In genomic region chr1:165841582-165842362, GRCh38 we compare ENCODE assay signal across 11 cellular contexts. TPM values are rescaled to one million over a fixed set of nuclear protein-coding genes. Genes with fewer than 3 reads are reported as not detected.
A peak's percentile ranks its signal among the peaks of the same experiment; 100 is the strongest.
DNase-seq lines count a peak whose midpoint lies in the region; ATAC-seq and TF ChIP-seq lines count a peak whose summit lies in the region.
"Had no signal": no experiment of that assay in that cellular context is flagged by ENCODE, and none has a peak within 500 bp of the region (broad histone marks: within the 10 kb centered on the region; RNA-seq: fewer than 3 reads in every experiment).

No MANE protein-coding gene starts in this region.

- H3K27ac Mint-ChIP-seq in activated naive CD4-positive, alpha-beta T cell treated with anti-CD3 and anti-CD28 coated beads, Interleukin-2, amount 50 U/mL, for 72 hours, result peak overlapping the region in 1 of 2 donors; percentile 73
- H3K27ac Mint-ChIP-seq in endodermal cell, result peak overlapping the region; percentile 28
- peak overlapping the region; percentile 3 for H3K27ac Mint-ChIP-seq in stimulated activated naive CD8-positive, alpha-beta T cell treated with anti-CD3 and anti-CD28 coated beads, Interleukin-15, Interleukin-2, amounts not matched to agents 100 ng/mL and 50 ng/mL, for 24 hours
- H3K27ac Mint-ChIP-seq: activated B cell treated with CpG ODN at 0.5 μM for 24 hours; CD4-positive, alpha-beta T cell had no signal

- H3K79me2 ChIP-seq in KMS-11 (ENCODE audit: insufficient read depth, low read depth), result peaks cover 100% of the 10 kb centered on the region

- H3K27me3 ChIP-seq in KMS-11 (ENCODE audit: insufficient read depth, low read depth) (no peaks in the 10 kb centered on the region), endodermal cell (ENCODE audit: control insufficient read depth, insufficient read depth, low read length, poor library complexity, severe bottlenecking) (no peaks in the 10 kb centered on the region)

- no peaks in the 10 kb centered on the region for H3K9me3 ChIP-seq in endodermal cell (ENCODE audit: control insufficient read depth, low read length)

- no peak overlapping the region for H3K4me3 Mint-ChIP-seq in endodermal cell
- H3K4me3 Mint-ChIP-seq in stimulated activated naive CD8-positive, alpha-beta T cell treated with anti-CD3 and anti-CD28 coated beads, Interleukin-15, Interleukin-2, amounts not matched to agents 100 ng/mL and 50 ng/mL, for 24 hours, result peak overlapping the region; percentile 6
- H3K4me3 Mint-ChIP-seq: activated B cell treated with CpG ODN at 0.5 μM for 24 hours; CD4-positive, alpha-beta T cell had no signal

- H3K9ac ChIP-seq in KMS-11 (no peak overlapping the region), endodermal cell (ENCODE audit: extremely low read depth, low read length, poor library complexity, severe bottlenecking) (no peak overlapping the region)

- H3K9me3 Mint-ChIP-seq in activated naive CD4-positive, alpha-beta T cell treated with anti-CD3 and anti-CD28 coated beads, Interleukin-2, amount 50 U/mL, for 72 hours, result no peaks in the 10 kb centered on the region
- H3K9me3 Mint-ChIP-seq in endodermal cell, result no peaks in the 10 kb centered on the region
- no peaks in the 10 kb centered on the region for H3K9me3 Mint-ChIP-seq in stimulated activated naive CD8-positive, alpha-beta T cell treated with anti-CD3 and anti-CD28 coated beads, Interleukin-15, Interleukin-2, amounts not matched to agents 100 ng/mL and 50 ng/mL, for 24 hours
- H3K9me3 Mint-ChIP-seq: activated B cell treated with CpG ODN at 0.5 μM for 24 hours; CD4-positive, alpha-beta T cell had no signal

- no peaks in the 10 kb centered on the region for H3K36me3 ChIP-seq in KMS-11 (ENCODE audit: insufficient read depth)
- H3K36me3 ChIP-seq in endodermal cell (ENCODE audit: control insufficient read depth, insufficient read depth, low read length), result no peaks in the 10 kb centered on the region

- no peak for TF ChIP-seq CTCF in KMS-11 (conservative IDR thresholded peaks at IDR 0.05; ENCODE audit: low read depth, low read length)
- no peak for TF ChIP-seq CTCF in endodermal cell (conservative IDR thresholded peaks at IDR 0.05)

- H4K20me1 ChIP-seq in KMS-11 (ENCODE audit: insufficient read depth), result peaks cover 94% of the 10 kb centered on the region

- H3K27ac ChIP-seq in KMS-11 (peak overlapping the region; percentile 11; the same call in 1 of the 2 replicates), endodermal cell (ENCODE audit: low read depth, low read length) (no peak overlapping the region)

- ATAC-seq in activated naive CD4-positive, alpha-beta T cell treated with anti-CD3 and anti-CD28 coated beads, Interleukin-2, amount 50 U/mL, for 72 hours, result peak; percentile 72 to 78

- no peak for DNase-seq in activated naive CD4-positive, alpha-beta T cell treated with anti-CD3 and anti-CD28 coated beads, Interleukin-2, amount 50 U/mL, for 72 hours (ENCODE audit: low spot score in 2 of 2)
- no peak for DNase-seq in activated naive CD4-positive, alpha-beta T cell treated with Interleukin-2 at 50 U/mL for 16 hours
- DNase-seq in endodermal cell (peak; percentile 39), NCI-H524 treated with DMSO at 0.1 percent for 48 hours (lab: John Stamatoyannopoulos, UW) (no peak), NCI-H526 (lab: John Stamatoyannopoulos, UW) (no peak)
- no peak for DNase-seq in stimulated activated CD4-positive, alpha-beta T cell treated with anti-CD3 and anti-CD28 coated beads, Interleukin-4, amount 100 ng/mL, for 24 hours
- DNase-seq: activated B cell treated with CpG ODN at 0.5 μM for 24 hours; CD4-positive, alpha-beta T cell; NCI-H2029 treated with DMSO at 0.1 percent for 48 hours had no signal

- H3K4me1 Mint-ChIP-seq in endodermal cell, result peaks cover 61% of the 10 kb centered on the region
- H3K4me1 Mint-ChIP-seq in stimulated activated naive CD8-positive, alpha-beta T cell treated with anti-CD3 and anti-CD28 coated beads, Interleukin-15, Interleukin-2, amounts not matched to agents 100 ng/mL and 50 ng/mL, for 24 hours (ENCODE audit: low read depth), result peaks cover 39% of the 10 kb centered on the region

- H2AFZ ChIP-seq in KMS-11 (ENCODE audit: low read depth), result no peak overlapping the region

- H3K4me3 ChIP-seq in KMS-11 (IDR thresholded peaks at IDR 0.05; ENCODE audit: insufficient read depth, low read depth, low read length) (no peak overlapping the region), endodermal cell (ENCODE audit: low read length) (peak overlapping the region; percentile 22)

- H3K4me1 ChIP-seq in KMS-11 (ENCODE audit: low read depth, poor library complexity, severe bottlenecking) (peaks cover 84% of the 10 kb centered on the region), endodermal cell (ENCODE audit: control insufficient read depth, insufficient read depth, low read length) (peaks cover 35% of the 10 kb centered on the region)

- H3K36me3 Mint-ChIP-seq in activated naive CD4-positive, alpha-beta T cell treated with anti-CD3 and anti-CD28 coated beads, Interleukin-2, amount 50 U/mL, for 72 hours, result peaks cover 0 to 13% of the 10 kb centered on the region in 2 donors
- peaks cover 7% of the 10 kb centered on the region for H3K36me3 Mint-ChIP-seq in endodermal cell (ENCODE audit: low read depth)
- H3K36me3 Mint-ChIP-seq in stimulated activated naive CD8-positive, alpha-beta T cell treated with anti-CD3 and anti-CD28 coated beads, Interleukin-15, Interleukin-2, amounts not matched to agents 100 ng/mL and 50 ng/mL, for 24 hours (ENCODE audit: low read depth), result peaks cover 25% of the 10 kb centered on the region

- 57 to 78% methylated on average over 4 to 5 of the region's 5 CpGs for WGBS in endodermal cell (ENCODE audit: insufficient coverage in 1 of 2, insufficient read length in 1 of 2), 2 experiments

- peak overlapping the region; percentile 49; the same call in 1 of the 2 replicates for H3K4me2 ChIP-seq in KMS-11

- no peaks in the 10 kb centered on the region for H3K27me3 Mint-ChIP-seq in endodermal cell (ENCODE audit: insufficient read depth)
- no peaks in the 10 kb centered on the region for H3K27me3 Mint-ChIP-seq in stimulated activated naive CD8-positive, alpha-beta T cell treated with anti-CD3 and anti-CD28 coated beads, Interleukin-15, Interleukin-2, amounts not matched to agents 100 ng/mL and 50 ng/mL, for 24 hours
- H3K27me3 Mint-ChIP-seq: activated B cell treated with CpG ODN at 0.5 μM for 24 hours; CD4-positive, alpha-beta T cell had no signal

RNA-seq across cellular contexts. Expression of gene UCK2, which starts 14.4 kb away (rescaled TPM):
- total RNA-seq in activated naive CD4-positive, alpha-beta T cell treated with anti-CD3 and anti-CD28 coated beads, Interleukin-2, amount 50 U/mL, for 72 hours, result 10 to 100 TPM; 37.0 to 61.6 TPM
- total RNA-seq in endodermal cell, result 10 to 100 TPM; 65.8 to 73.6 TPM
- polyA plus RNA-seq in endodermal cell (2013, experiment 1 of 2), result 56.3 TPM
- polyA plus RNA-seq in endodermal cell (2013, experiment 2 of 2), result 54.6 TPM
